In genomic region chr2:54577035-54577434, GRCh38 we compare ENCODE assay signal across 1 cellular context.
TF ChIP-seq lines count a peak whose summit lies in the region.

No MANE protein-coding gene starts in this region.

TF ChIP-seq in K562, 482 proteins besides CTCF, POLR2A, EP300 and RAD21 (continued from another document):
- TF ChIP-seq, protein P1, sequence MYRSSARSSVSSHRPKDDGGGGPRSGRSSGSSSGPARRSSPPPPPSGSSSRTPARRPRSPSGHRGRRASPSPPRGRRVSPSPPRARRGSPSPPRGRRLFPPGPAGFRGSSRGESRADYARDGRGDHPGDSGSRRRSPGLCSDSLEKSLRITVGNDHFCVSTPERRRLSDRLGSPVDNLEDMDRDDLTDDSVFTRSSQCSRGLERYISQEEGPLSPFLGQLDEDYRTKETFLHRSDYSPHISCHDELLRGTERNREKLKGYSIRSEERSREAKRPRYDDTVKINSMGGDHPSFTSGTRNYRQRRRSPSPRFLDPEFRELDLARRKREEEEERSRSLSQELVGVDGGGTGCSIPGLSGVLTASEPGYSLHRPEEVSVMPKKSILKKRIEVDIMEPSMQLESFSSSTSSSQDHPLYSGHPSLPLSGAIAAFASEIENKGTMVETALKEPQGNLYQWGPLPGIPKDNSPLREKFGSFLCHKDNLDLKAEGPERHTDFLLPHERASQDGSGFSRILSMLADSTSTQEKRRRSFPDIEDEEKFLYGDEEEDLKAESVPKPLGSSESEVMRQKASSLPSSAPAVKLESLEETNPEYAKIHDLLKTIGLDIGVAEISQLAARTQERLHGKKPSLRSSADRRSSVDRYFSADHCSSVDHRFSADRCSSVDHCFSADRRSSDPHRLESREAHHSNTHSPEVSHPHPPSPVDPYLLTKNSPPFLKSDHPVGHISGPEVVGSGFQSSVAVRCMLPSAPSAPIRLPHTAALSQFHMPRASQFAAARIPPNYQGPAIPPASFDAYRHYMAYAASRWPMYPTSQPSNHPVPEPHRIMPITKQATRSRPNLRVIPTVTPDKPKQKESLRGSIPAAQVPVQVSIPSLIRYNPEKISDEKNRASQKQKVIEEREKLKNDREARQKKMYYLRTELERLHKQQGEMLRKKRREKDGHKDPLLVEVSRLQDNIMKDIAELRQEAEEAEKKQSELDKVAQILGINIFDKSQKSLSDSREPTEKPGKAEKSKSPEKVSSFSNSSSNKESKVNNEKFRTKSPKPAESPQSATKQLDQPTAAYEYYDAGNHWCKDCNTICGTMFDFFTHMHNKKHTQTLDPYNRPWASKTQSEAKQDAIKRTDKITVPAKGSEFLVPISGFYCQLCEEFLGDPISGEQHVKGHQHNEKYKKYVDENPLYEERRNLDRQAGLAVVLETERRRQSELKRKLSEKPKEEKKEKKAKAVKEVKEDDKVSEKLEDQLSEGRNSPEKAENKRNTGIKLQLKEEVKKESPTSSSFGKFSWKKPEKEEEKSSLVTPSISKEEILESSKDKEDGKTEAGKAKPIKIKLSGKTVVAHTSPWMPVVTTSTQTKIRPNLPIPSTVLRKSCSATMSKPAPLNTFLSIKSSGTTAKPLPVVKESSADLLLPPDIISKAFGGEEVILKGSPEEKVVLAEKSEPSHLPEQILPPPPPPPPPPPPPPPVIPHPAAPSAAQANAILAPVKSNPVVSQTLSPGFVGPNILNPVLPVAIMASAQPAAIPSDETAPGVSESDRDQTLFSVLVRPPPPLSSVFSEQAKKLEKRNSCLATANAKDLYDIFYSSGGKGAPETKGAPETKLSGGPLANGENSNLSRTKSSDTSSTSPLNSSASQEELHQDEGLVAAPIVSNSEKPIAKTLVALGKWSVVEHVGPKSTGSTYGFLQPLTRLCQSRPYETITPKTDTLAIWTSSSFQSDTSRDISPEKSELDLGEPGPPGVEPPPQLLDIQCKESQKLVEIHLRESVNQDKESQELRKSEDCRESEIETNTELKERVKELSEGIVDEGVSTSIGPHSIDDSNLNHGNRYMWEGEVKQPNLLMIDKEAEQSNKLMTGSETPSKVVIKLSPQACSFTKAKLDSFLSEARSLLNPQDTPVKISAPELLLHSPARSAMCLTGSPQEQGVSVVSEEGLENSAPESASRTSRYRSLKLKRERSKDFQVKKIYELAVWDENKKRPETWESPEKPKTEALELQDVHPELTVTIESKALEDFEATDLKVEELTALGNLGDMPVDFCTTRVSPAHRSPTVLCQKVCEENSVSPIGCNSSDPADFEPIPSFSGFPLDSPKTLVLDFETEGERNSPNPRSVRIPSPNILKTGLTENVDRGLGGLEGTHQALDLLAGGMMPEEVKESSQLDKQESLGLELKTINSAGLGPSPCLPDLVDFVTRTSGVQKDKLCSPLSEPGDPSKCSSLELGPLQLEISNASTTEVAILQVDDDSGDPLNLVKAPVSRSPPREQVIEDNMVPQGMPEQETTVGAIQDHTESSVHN (IDR thresholded peaks at IDR 0.05; ENCODE audit: borderline replicate concordance in 1 of 2, low read depth in 1 of 2): 0 out of 4 replicates have a peak, but pooled peaks of 1 of the 2 experiments have one; percentile 35
